ENCODE assay signal across 36 cellular contexts in genomic region chr11:106326087-106326486, GRCh38.
"Had no signal": no experiment of that assay in that cellular context is flagged by ENCODE, and none has a peak within 500 bp of the region (broad histone marks: within the 10 kb centered on the region; RNA-seq: fewer than 3 reads in every experiment).

No MANE protein-coding gene starts in this region.

- H3K27me3 Mint-ChIP-seq: activated naive CD4-positive, alpha-beta T cell treated with anti-CD3 and anti-CD28 coated beads, Interleukin-2, amount 10 ng/mL, durations not matched to agents 7 days and 5 days; activated naive CD4-positive, alpha-beta T cell treated with anti-CD3 and anti-CD28 coated beads, Interleukin-2, amount 50 U/mL, for 24 hours; activated naive CD8-positive, alpha-beta T cell; activated naive CD8-positive, alpha-beta T cell treated with anti-CD3 and anti-CD28 coated beads for 36 hours; activated naive CD8-positive, alpha-beta T cell treated with anti-CD3 and anti-CD28 coated beads, Interleukin-2, amount 10 ng/mL, durations not matched to agents 7 days and 5 days; activated naive CD8-positive, alpha-beta T cell treated with anti-CD3 and anti-CD28 coated beads, Interleukin-2, amount 50 U/mL, for 24 hours; activated T-cell treated with anti-CD3 and anti-CD28 coated beads, Interleukin-2, amount 50 U/mL, for 24 hours; activated T-helper 17 cell treated with anti-CD3 and anti-CD28 coated beads, Interleukin-2, amount 50 U/mL, for 72 hours; central memory CD8-positive, alpha-beta T cell had no signal

- H3K36me3 ChIP-seq: adrenal gland, ascending aorta, brain microvascular endothelial cell, breast epithelium, cardiac muscle cell had no signal

- H3K27me3 ChIP-seq: adrenal gland, ascending aorta, body of pancreas, brain microvascular endothelial cell, breast epithelium, cardiac muscle cell had no signal

- H3K4me3 ChIP-seq: adrenal gland, ascending aorta, body of pancreas, breast epithelium, cardiac muscle cell had no signal

- H3K27ac ChIP-seq: adrenal gland, ascending aorta, body of pancreas, brain microvascular endothelial cell, breast epithelium, cardiac muscle cell had no signal

- H3K27ac Mint-ChIP-seq: activated naive CD4-positive, alpha-beta T cell treated with anti-CD3 and anti-CD28 coated beads for 36 hours; activated naive CD4-positive, alpha-beta T cell treated with anti-CD3 and anti-CD28 coated beads, Interleukin-2, amount 10 ng/mL, durations not matched to agents 7 days and 5 days; activated naive CD4-positive, alpha-beta T cell treated with anti-CD3 and anti-CD28 coated beads, Interleukin-2, amount 50 U/mL, for 24 hours; activated naive CD4-positive, alpha-beta T cell treated with anti-CD3 and anti-CD28 coated beads, Interleukin-2, amount 50 U/mL, for 72 hours; activated naive CD8-positive, alpha-beta T cell; activated naive CD8-positive, alpha-beta T cell treated with anti-CD3 and anti-CD28 coated beads for 36 hours; activated naive CD8-positive, alpha-beta T cell treated with anti-CD3 and anti-CD28 coated beads, Interleukin-2, amount 10 ng/mL, durations not matched to agents 7 days and 5 days; activated naive CD8-positive, alpha-beta T cell treated with anti-CD3 and anti-CD28 coated beads, Interleukin-2, amount 50 U/mL, for 24 hours; activated T-cell treated with anti-CD3 and anti-CD28 coated beads, Interleukin-2, amount 50 U/mL, for 24 hours; activated T-cell treated with anti-CD3 and anti-CD28 coated beads, Interleukin-2, amount 50 U/mL, for 72 hours; activated T-helper 1 cell treated with anti-CD3 and anti-CD28 coated beads, Interleukin-12 subunit alpha, Interleukin-12 subunit beta, Interleukin-2, Interleukin-4 antibody, amounts not matched to agents 30 ng/mL and 10 ng/mL and 1 ng/mL, durations not matched to agents 14 hours and 24 hours and 36 hours; activated T-helper 17 cell treated with anti-CD3 and anti-CD28 coated beads, Interleukin-2, amount 50 U/mL, for 72 hours; activated T-helper 2 cell treated with anti-CD3 and anti-CD28 coated beads, Interferon-gamma antibody, Interleukin-2, Interleukin-4, amounts not matched to agents 10 μg/mL and 5 μg/mL and 100 μg/mL, durations not matched to agents 14 hours and 24 hours and 36 hours; brain had no signal

- H3K4me3 Mint-ChIP-seq: activated naive CD4-positive, alpha-beta T cell treated with anti-CD3 and anti-CD28 coated beads for 36 hours; activated naive CD4-positive, alpha-beta T cell treated with anti-CD3 and anti-CD28 coated beads, Interleukin-2, amount 10 ng/mL, durations not matched to agents 7 days and 5 days; activated naive CD4-positive, alpha-beta T cell treated with anti-CD3 and anti-CD28 coated beads, Interleukin-2, amount 50 U/mL, for 24 hours; activated naive CD8-positive, alpha-beta T cell; activated naive CD8-positive, alpha-beta T cell treated with anti-CD3 and anti-CD28 coated beads for 36 hours; activated naive CD8-positive, alpha-beta T cell treated with anti-CD3 and anti-CD28 coated beads, Interleukin-2, amount 10 ng/mL, durations not matched to agents 7 days and 5 days; activated naive CD8-positive, alpha-beta T cell treated with anti-CD3 and anti-CD28 coated beads, Interleukin-2, amount 50 U/mL, for 24 hours; activated T-cell treated with anti-CD3 and anti-CD28 coated beads, Interleukin-2, amount 50 U/mL, for 24 hours; activated T-cell treated with anti-CD3 and anti-CD28 coated beads, Interleukin-2, amount 50 U/mL, for 4 hours; activated T-cell treated with anti-CD3 and anti-CD28 coated beads, Interleukin-2, amount 50 U/mL, for 72 hours; activated T-helper 1 cell treated with anti-CD3 and anti-CD28 coated beads, Interleukin-12 subunit alpha, Interleukin-12 subunit beta, Interleukin-2, Interleukin-4 antibody, amounts not matched to agents 30 ng/mL and 10 ng/mL and 1 ng/mL, durations not matched to agents 14 hours and 24 hours and 36 hours; activated T-helper 17 cell treated with anti-CD3 and anti-CD28 coated beads, Interleukin-2, amount 50 U/mL, for 72 hours; brain; central memory CD8-positive, alpha-beta T cell had no signal

- H3K9me3 ChIP-seq: adrenal gland, ascending aorta, body of pancreas had no signal

- H3K9me3 Mint-ChIP-seq: activated naive CD4-positive, alpha-beta T cell treated with anti-CD3 and anti-CD28 coated beads, Interleukin-2, amount 10 ng/mL, durations not matched to agents 7 days and 5 days; activated naive CD4-positive, alpha-beta T cell treated with anti-CD3 and anti-CD28 coated beads, Interleukin-2, amount 50 U/mL, for 24 hours; activated T-helper 1 cell treated with anti-CD3 and anti-CD28 coated beads, Interleukin-12 subunit alpha, Interleukin-12 subunit beta, Interleukin-2, Interleukin-4 antibody, amounts not matched to agents 30 ng/mL and 10 ng/mL and 1 ng/mL, durations not matched to agents 14 hours and 24 hours and 36 hours; activated T-helper 2 cell treated with anti-CD3 and anti-CD28 coated beads, Interferon-gamma antibody, Interleukin-2, Interleukin-4, amounts not matched to agents 10 μg/mL and 5 μg/mL and 100 μg/mL, durations not matched to agents 14 hours and 24 hours and 36 hours had no signal

- H3K36me3 Mint-ChIP-seq: activated naive CD4-positive, alpha-beta T cell treated with anti-CD3 and anti-CD28 coated beads, Interleukin-2, amount 10 ng/mL, durations not matched to agents 7 days and 5 days; activated naive CD4-positive, alpha-beta T cell treated with anti-CD3 and anti-CD28 coated beads, Interleukin-2, amount 50 U/mL, for 24 hours; activated naive CD4-positive, alpha-beta T cell treated with anti-CD3 and anti-CD28 coated beads, Interleukin-2, amount 50 U/mL, for 72 hours; activated naive CD8-positive, alpha-beta T cell; activated naive CD8-positive, alpha-beta T cell treated with anti-CD3 and anti-CD28 coated beads for 36 hours; activated naive CD8-positive, alpha-beta T cell treated with anti-CD3 and anti-CD28 coated beads, Interleukin-2, amount 10 ng/mL, durations not matched to agents 7 days and 5 days; brain had no signal

- H3K4me1 Mint-ChIP-seq: activated naive CD4-positive, alpha-beta T cell treated with anti-CD3 and anti-CD28 coated beads, Interleukin-2, amount 10 ng/mL, durations not matched to agents 7 days and 5 days; activated naive CD4-positive, alpha-beta T cell treated with anti-CD3 and anti-CD28 coated beads, Interleukin-2, amount 50 U/mL, for 24 hours; activated naive CD8-positive, alpha-beta T cell treated with anti-CD3 and anti-CD28 coated beads for 36 hours; activated naive CD8-positive, alpha-beta T cell treated with anti-CD3 and anti-CD28 coated beads, Interleukin-2, amount 10 ng/mL, durations not matched to agents 7 days and 5 days; activated naive CD8-positive, alpha-beta T cell treated with anti-CD3 and anti-CD28 coated beads, Interleukin-2, amount 50 U/mL, for 24 hours; activated T-helper 17 cell treated with anti-CD3 and anti-CD28 coated beads, Interleukin-2, amount 50 U/mL, for 72 hours; central memory CD8-positive, alpha-beta T cell had no signal

- H3K4me1 ChIP-seq: adrenal gland, ascending aorta, body of pancreas, breast epithelium had no signal

- DNase-seq: activated effector memory CD4-positive, alpha-beta T cell treated with anti-CD3 and anti-CD28 coated beads, Interleukin-2, amount 50 U/mL, for 16 hours; activated effector memory CD4-positive, alpha-beta T cell treated with Interleukin-2 at 50 U/mL for 16 hours; activated gamma-delta T cell; activated gamma-delta T cell treated with Interleukin-2 at 50 U/mL for 16 hours; activated naive CD4-positive, alpha-beta T cell; activated naive CD4-positive, alpha-beta T cell treated with anti-CD3 and anti-CD28 coated beads for 36 hours; activated naive CD4-positive, alpha-beta T cell treated with anti-CD3 and anti-CD28 coated beads, Interleukin-2, amount 10 ng/mL, durations not matched to agents 7 days and 5 days; activated naive CD4-positive, alpha-beta T cell treated with anti-CD3 and anti-CD28 coated beads, Interleukin-2, amount 50 U/mL, for 16 hours; activated naive CD4-positive, alpha-beta T cell treated with Interleukin-2 at 50 U/mL for 16 hours; activated naive CD8-positive, alpha-beta T cell treated with anti-CD3 and anti-CD28 coated beads for 36 hours; activated naive CD8-positive, alpha-beta T cell treated with anti-CD3 and anti-CD28 coated beads, Interleukin-2, amount 10 ng/mL, durations not matched to agents 7 days and 5 days; activated naive CD8-positive, alpha-beta T cell treated with anti-CD3 and anti-CD28 coated beads, Interleukin-2, amount 50 U/mL, for 24 hours; activated T-cell treated with anti-CD3 and anti-CD28 coated beads, Interleukin-2, amount 50 U/mL, for 1 hour; activated T-cell treated with anti-CD3 and anti-CD28 coated beads, Interleukin-2, amount 50 U/mL, for 24 hours; activated T-cell treated with anti-CD3 and anti-CD28 coated beads, Interleukin-2, amount 50 U/mL, for 4 hours; activated T-cell treated with anti-CD3 and anti-CD28 coated beads, Interleukin-2, amount 50 U/mL, for 48 hours; activated T-cell treated with anti-CD3 and anti-CD28 coated beads, Interleukin-2, amount 50 U/mL, for 72 hours; adrenal gland; amniotic stem cell; anterior cingulate cortex; aorta; body of pancreas; brain microvascular endothelial cell; central memory CD4-positive, alpha-beta T cell; cerebellar nuclear complex had no signal

- ATAC-seq: activated naive CD4-positive, alpha-beta T cell treated with anti-CD3 and anti-CD28 coated beads, Interleukin-2, amount 50 U/mL, for 72 hours; activated naive CD8-positive, alpha-beta T cell treated with anti-CD3 and anti-CD28 coated beads, Interleukin-2, amount 50 U/mL, for 24 hours; activated T-cell treated with anti-CD3 and anti-CD28 coated beads, Interleukin-2, amount 50 U/mL, for 4 hours; activated T-cell treated with anti-CD3 and anti-CD28 coated beads, Interleukin-2, amount 50 U/mL, for 72 hours; activated T-helper 17 cell treated with anti-CD3 and anti-CD28 coated beads, Interleukin-2, amount 50 U/mL, for 72 hours; body of pancreas had no signal
